In genomic region chr12:96401061-96401871, GRCh38 we compare ENCODE assay signal across 8 cellular contexts. TPM values are rescaled to one million over a fixed set of nuclear protein-coding genes. Genes with fewer than 3 reads are reported as not detected.
DNase-seq lines count a peak whose midpoint lies in the region; ATAC-seq and TF ChIP-seq lines count a peak whose summit lies in the region.

No MANE protein-coding gene starts in this region.

- DNase-seq in DMS 273 (lab: John Stamatoyannopoulos, UW; ENCODE audit: unreplicated experiment), result peak; percentile 61
- peak; percentile 90 for DNase-seq in Jurkat, Clone E6-1 (ENCODE audit: low read depth, low spot score)
- peak; percentile 80 for DNase-seq in SK-N-MC (ENCODE audit: low read depth, low spot score)
- DNase-seq in NCI-H187 treated with DMSO at 0.1 percent for 48 hours (lab: John Stamatoyannopoulos, UW), result no peak

- H3K4me3 Mint-ChIP-seq in brain, result peak overlapping the region; percentile 84 to 93 (median 89)

- TF ChIP-seq CTCF in brain (conservative IDR thresholded peaks at IDR 0.05), result peak; percentile 29 to 38

- peak overlapping the region; percentile 70 for H3K4me3 ChIP-seq in Jurkat, Clone E6-1 (ENCODE audit: low read length)
- H3K4me3 ChIP-seq in SK-N-MC (peak overlapping the region; percentile 84), iPS-18c (ENCODE audit: insufficient read depth, low read depth, low read length) (peak overlapping the region; percentile 65), skin epidermis (peak overlapping the region; percentile 70 to 100 (median 93))

- H3K9me3 Mint-ChIP-seq in brain, result no peaks in the 10 kb centered on the region

- peak overlapping the region; percentile 56 for H3K9ac ChIP-seq in SK-N-MC (ENCODE audit: insufficient read length)

- ATAC-seq in GM21423 (IDR thresholded peaks at IDR 0.05; ENCODE audit: unreplicated experiment), result peak; percentile 23

- H3K27me3 Mint-ChIP-seq in brain, result no peaks in the 10 kb centered on the region

- H3K4me1 Mint-ChIP-seq in brain, result peaks cover 42% of the 10 kb centered on the region

- peak overlapping the region; percentile 86 for H3K27ac ChIP-seq in SK-N-MC
- peak overlapping the region; percentile 61 to 100 (median 99) for H3K27ac ChIP-seq in skin epidermis

- H3K36me3 ChIP-seq in SK-N-MC (ENCODE audit: insufficient read depth, low read length), result no peaks in the 10 kb centered on the region

- H3K36me3 Mint-ChIP-seq in brain, result no peaks in the 10 kb centered on the region

- peak overlapping the region; percentile 67 to 99 (median 89) for H3K27ac Mint-ChIP-seq in brain

- H3K9me3 ChIP-seq in SK-N-MC (ENCODE audit: low read depth, low read length) (no peaks in the 10 kb centered on the region), iPS-18c (ENCODE audit: control insufficient read depth, insufficient read depth, low read length) (peaks cover 2% of the 10 kb centered on the region)

RNA-seq across cellular contexts. Expression of gene CDK17, which starts 1.0 kb away (rescaled TPM):
- polyA plus RNA-seq in Jurkat, Clone E6-1 (2012; ENCODE audit: insufficient read depth, insufficient read length), result 14.6 TPM
- polyA plus RNA-seq in brain (ENCODE audit: insufficient read depth, low read depth, low replicate concordance), result 12.1 TPM
